ENCODE assay signal across 7 cellular contexts in the genomic region with DNA sequence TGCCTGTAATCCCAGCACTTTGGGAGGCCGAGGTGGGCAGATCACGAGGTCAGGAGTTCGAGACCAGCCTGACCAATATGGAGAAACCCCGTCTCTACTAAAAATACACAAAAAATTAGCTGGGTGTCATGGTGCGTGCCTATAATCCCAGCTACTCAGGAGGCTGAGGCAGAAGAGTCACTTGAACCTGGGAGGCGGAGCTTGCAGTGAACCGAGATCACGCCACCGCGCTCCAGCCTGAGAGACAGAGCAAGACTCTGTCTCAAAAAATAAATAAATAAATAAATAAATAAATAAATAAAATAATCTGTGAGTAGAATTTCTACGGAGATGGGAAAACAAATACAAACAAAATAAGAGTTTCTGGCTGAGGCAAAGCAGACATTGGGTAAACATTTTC.
DNase-seq lines count a peak whose midpoint lies in the region; TF ChIP-seq lines count a peak whose summit lies in the region.
"Not testable (repeated sequence)": the region's sequence is repeated elsewhere in the genome, so short reads cannot be mapped to it uniquely, and the experiment has no call there.

No MANE protein-coding gene starts in this region.

- peaks cover 15% of the 10 kb centered on the region; the same call in 1 of the 2 replicates for H3K4me1 ChIP-seq in GM23248 (ENCODE audit: insufficient read depth)
- H3K4me1 ChIP-seq in adrenal gland (replicated peaks in 1 of 2) = peaks cover 10 to 31% of the 10 kb centered on the region in 2 donors
- H3K4me1 ChIP-seq in hepatocyte (ENCODE audit: insufficient read depth) = peaks cover 16% of the 10 kb centered on the region
- H3K4me1 ChIP-seq in sigmoid colon = peaks cover 0 to 30% (median 11%) of the 10 kb centered on the region in 4 donors
- H3K4me1 ChIP-seq in transverse colon = peaks cover 0 to 12% (median 0%) of the 10 kb centered on the region in 4 donors

- H3K27me3 ChIP-seq in GM23248 (replicated peaks; ENCODE audit: insufficient read depth); adrenal gland; hepatocyte; sigmoid colon; transverse colon: not testable (repeated sequence)

- TF ChIP-seq EP300 in sigmoid colon (IDR thresholded peaks at IDR 0.05); transverse colon (IDR thresholded peaks at IDR 0.05; ENCODE audit: low read depth): not testable (repeated sequence)

- 0 out of 2 replicates have a peak, but pooled peaks cover 11% of the 10 kb centered on the region for H3K9me2 ChIP-seq in GM23248 (ENCODE audit: insufficient read depth)
- not testable (repeated sequence) for H3K9me2 ChIP-seq in hepatocyte (replicated peaks; ENCODE audit: insufficient read depth)

- H3K9me3 Mint-ChIP-seq in nephron = not testable (repeated sequence)

- H2AFZ ChIP-seq in GM23248, hepatocyte: not testable (repeated sequence)

- H3K9ac ChIP-seq in GM23248 = not testable (repeated sequence)

- H3K4me3 ChIP-seq in GM23248, adrenal gland, hepatocyte, sigmoid colon, transverse colon: not testable (repeated sequence)

- not testable (repeated sequence) for H3K9me3 ChIP-seq in GM23248 (ENCODE audit: low read depth); adrenal gland (replicated peaks in 1 of 3); hepatocyte (ENCODE audit: low read depth); sigmoid colon; transverse colon

- H3K36me3 ChIP-seq in GM23248 (ENCODE audit: low read depth); adrenal gland (replicated peaks in 1 of 2); hepatocyte (replicated peaks; ENCODE audit: insufficient read depth, low read depth); sigmoid colon; transverse colon: not testable (repeated sequence)

- H3K4me2 ChIP-seq in GM23248 (ENCODE audit: unreplicated experiment) = not testable (repeated sequence)
- H3K4me2 ChIP-seq in hepatocyte = peak overlapping the region; percentile 4

- H3K4me1 Mint-ChIP-seq in nephron = peaks cover 24% of the 10 kb centered on the region

- peak overlapping the region; percentile 69 to 88 (median 79) for H3K27ac Mint-ChIP-seq in nephron

- not testable (repeated sequence) for DNase-seq in GM23248; hepatocyte (ENCODE audit: low spot score); sigmoid colon; transverse colon
- DNase-seq in adrenal gland = peak in 1 of 7 donors; percentile 62

- TF ChIP-seq POLR2A in adrenal gland (IDR thresholded peaks at IDR 0.05); sigmoid colon (IDR thresholded peaks at IDR 0.05); transverse colon (IDR thresholded peaks at IDR 0.05): not testable (repeated sequence)

- TF ChIP-seq CTCF in 22Rv1 (IDR thresholded peaks at IDR 0.05); adrenal gland (IDR thresholded peaks at IDR 0.05); hepatocyte (IDR thresholded peaks at IDR 0.05; ENCODE audit: poor library complexity); nephron (IDR thresholded peaks at IDR 0.05; ENCODE audit: unreplicated experiment in 3 of 3); sigmoid colon (IDR thresholded peaks at IDR 0.05); transverse colon (IDR thresholded peaks at IDR 0.05): not testable (repeated sequence)

- 88 to 89% methylated on average over 11 of the region's 11 CpGs for WGBS in GM23248 (ENCODE audit: low coverage in 1 of 2, low lambda C conversion rate in 2 of 2, missing lambda C conversion rate in 2 of 2), 2 experiments
- 88 to 89% (median 88%) methylated on average over 11 of the region's 11 CpGs for WGBS in adrenal gland, 4 donors
- 89% methylated on average over 11 of the region's 11 CpGs for WGBS in hepatocyte (ENCODE audit: low lambda C conversion rate, missing lambda C conversion rate)
- 74 to 87% methylated on average over 11 of the region's 11 CpGs for WGBS in sigmoid colon, 2 donors
- 77 to 83% methylated on average over 2 to 11 of the region's 11 CpGs for WGBS in transverse colon (ENCODE audit: low coverage in 1 of 2), 2 donors

- peak overlapping the region in 2 of 3 experiments; percentile 12 to 13 for H3K4me3 Mint-ChIP-seq in nephron

- in situ Hi-C loops in GM23248 (cut with MboI); transverse colon (cut with MboI; ENCODE audit: low pct_ligation_motif_present in 1 of 4, low pct_unique_long_range_greater_than_20kb in 1 of 4, low sequenced_read_pairs in 3 of 4): not testable (repeated sequence)

- H3K36me3 Mint-ChIP-seq in nephron (ENCODE audit: low read depth) = not testable (repeated sequence)

- intact Hi-C loops in adrenal gland (cut with DNase I); sigmoid colon (cut with DNase I); transverse colon (cut with DNase I; ENCODE audit: low total_unique reads): not testable (repeated sequence)

- H4K20me1 ChIP-seq in GM23248 (ENCODE audit: insufficient read depth); hepatocyte (ENCODE audit: insufficient read depth, poor library complexity, severe bottlenecking): not testable (repeated sequence)

- H3K79me2 ChIP-seq in GM23248 (ENCODE audit: insufficient read depth); hepatocyte: not testable (repeated sequence)

- not testable (repeated sequence) for H3K27me3 Mint-ChIP-seq in nephron (ENCODE audit: low read depth)

- H3F3A ChIP-seq in GM23248 (ENCODE audit: insufficient read depth) = not testable (repeated sequence)

- H3K27ac ChIP-seq in 22Rv1 (peak overlapping the region; percentile 62), GM23248 (0 out of 2 replicates have a peak overlapping the region, but pooled peaks have one; percentile 12), adrenal gland (peak overlapping the region in 4 of 5 donors; percentile 42 to 76 (median 52)), sigmoid colon (peak overlapping the region in 3 of 4 donors; percentile 40 to 58 (median 53)), transverse colon (peak overlapping the region in 3 of 4 donors; percentile 3 to 30 (median 19))
- not testable (repeated sequence) for H3K27ac ChIP-seq in hepatocyte
